Comparison of ENCODE assay signal across 12 cellular contexts in the genomic region with DNA sequence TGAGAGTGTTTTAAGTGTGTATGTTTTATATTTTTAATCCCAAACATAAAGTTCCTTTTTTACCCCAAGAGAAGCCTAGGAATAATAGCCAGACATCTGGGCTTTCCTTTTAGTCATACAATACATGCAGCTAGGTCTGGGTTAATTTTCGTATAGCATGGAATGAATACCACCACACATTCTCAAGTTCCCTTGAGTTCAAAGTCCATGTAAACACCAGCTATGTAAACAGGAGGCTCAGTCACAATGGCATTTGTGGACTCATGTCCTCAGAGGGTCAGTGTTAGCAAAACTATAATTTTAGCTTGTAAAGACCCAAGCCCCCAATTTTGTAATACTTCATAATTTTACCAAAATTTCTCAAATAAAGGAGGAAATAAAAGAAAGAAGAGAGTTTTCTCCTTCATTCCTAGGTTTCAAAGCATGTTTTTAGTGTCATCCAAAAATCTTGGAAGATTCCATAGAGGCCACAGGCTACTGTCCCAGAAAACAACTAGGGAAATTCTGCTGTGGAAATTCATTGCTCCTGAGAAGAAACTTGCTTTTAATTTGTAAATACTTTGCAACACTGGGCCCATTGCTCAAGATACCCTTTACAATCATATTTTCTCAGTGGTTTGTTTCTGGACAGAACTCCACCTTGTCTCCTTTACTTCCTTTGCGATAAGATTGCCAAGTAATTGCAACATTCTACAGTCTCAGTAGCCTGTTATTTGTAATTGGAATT.
DNase-seq lines count a peak whose midpoint lies in the region; ATAC-seq and TF ChIP-seq lines count a peak whose summit lies in the region.
"Had no signal": no experiment of that assay in that cellular context is flagged by ENCODE, and none has a peak within 500 bp of the region (broad histone marks: within the 10 kb centered on the region; RNA-seq: fewer than 3 reads in every experiment).

No MANE protein-coding gene starts in this region.

- peak; percentile 84 for DNase-seq in HCEC 1CT
- DNase-seq in body of pancreas, result peak in 3 of 4 donors; percentile 42 to 67 (median 54)
- peak; percentile 4 for DNase-seq in iPS-NIHi11 (ENCODE audit: low spot score)
- no peak for DNase-seq in transverse colon
- DNase-seq in natural killer cell treated with Interleukin-12 subunit alpha and Interleukin-12 subunit beta and Interleukin-15 and Interleukin-18, amount 100 ng/mL, for 72 hours (ENCODE audit: low spot score), result no peak
- no peak for DNase-seq in cerebellum (ENCODE audit: low spot score)
- DNase-seq in NCI-H446 treated with DMSO at 0.1 percent for 48 hours (lab: John Stamatoyannopoulos, UW), result no peak
- DNase-seq: left cardiac atrium, psoas muscle, upper lobe of right lung had no signal

- H3K27ac ChIP-seq in body of pancreas (peak overlapping the region; percentile 32 to 85 (median 74)), transverse colon (peak overlapping the region; percentile 30 to 60 (median 40))
- H3K27ac ChIP-seq: epithelial cell of prostate, psoas muscle, upper lobe of right lung had no signal

- TF ChIP-seq CTCF in body of pancreas (IDR thresholded peaks at IDR 0.05) (peak in 2 of 7 experiments; percentile 7 to 15), transverse colon (IDR thresholded peaks at IDR 0.05) (no peak)

- H3K36me3 ChIP-seq in body of pancreas (replicated peaks in 1 of 2; ENCODE audit: insufficient read depth in 1 of 2, low read depth in 2 of 2) (no peaks in the 10 kb centered on the region), transverse colon (no peaks in the 10 kb centered on the region)
- H3K36me3 ChIP-seq: HAP-1, upper lobe of right lung had no signal

- H3K27me3 ChIP-seq in body of pancreas, result no peaks in the 10 kb centered on the region
- H3K27me3 ChIP-seq in transverse colon, result no peaks in the 10 kb centered on the region
- H3K27me3 ChIP-seq: upper lobe of right lung had no signal

- no peak overlapping the region for H3K4me3 Mint-ChIP-seq in natural killer cell treated with Interleukin-12 subunit alpha and Interleukin-12 subunit beta and Interleukin-15 and Interleukin-18, amount 100 ng/mL, for 72 hours

- H3K4me1 Mint-ChIP-seq in natural killer cell treated with Interleukin-12 subunit alpha and Interleukin-12 subunit beta and Interleukin-15 and Interleukin-18, amount 100 ng/mL, for 72 hours (ENCODE audit: low read depth in 2 of 2), result no peaks in the 10 kb centered on the region

- no peaks in the 10 kb centered on the region for H3K36me3 Mint-ChIP-seq in natural killer cell treated with Interleukin-12 subunit alpha and Interleukin-12 subunit beta and Interleukin-15 and Interleukin-18, amount 100 ng/mL, for 72 hours

- ATAC-seq in body of pancreas, result peak; percentile 100
- no peak for ATAC-seq in natural killer cell treated with Interleukin-12 subunit alpha and Interleukin-12 subunit beta and Interleukin-15 and Interleukin-18, amount 100 ng/mL, for 72 hours
- ATAC-seq: upper lobe of right lung had no signal

- H3K27me3 Mint-ChIP-seq in natural killer cell treated with Interleukin-12 subunit alpha and Interleukin-12 subunit beta and Interleukin-15 and Interleukin-18, amount 100 ng/mL, for 72 hours, result no peaks in the 10 kb centered on the region

- H3K9me3 ChIP-seq in body of pancreas (no peaks in the 10 kb centered on the region), transverse colon (no peaks in the 10 kb centered on the region)
- H3K9me3 ChIP-seq: HAP-1, psoas muscle, upper lobe of right lung had no signal

- TF ChIP-seq POLR2A in body of pancreas (IDR thresholded peaks at IDR 0.05) (no peak), transverse colon (IDR thresholded peaks at IDR 0.05) (no peak)

- in situ Hi-C loops in transverse colon (cut with MboI; ENCODE audit: low pct_ligation_motif_present in 1 of 4, low pct_unique_long_range_greater_than_20kb in 1 of 4, low sequenced_read_pairs in 3 of 4), result no loop called here

- H3K4me3 ChIP-seq in body of pancreas (no peak overlapping the region), transverse colon (no peak overlapping the region)
- H3K4me3 ChIP-seq: HAP-1, psoas muscle, upper lobe of right lung had no signal

- TF ChIP-seq EP300 in transverse colon (IDR thresholded peaks at IDR 0.05; ENCODE audit: low read depth), result no peak

- H3K9me3 Mint-ChIP-seq in natural killer cell treated with Interleukin-12 subunit alpha and Interleukin-12 subunit beta and Interleukin-15 and Interleukin-18, amount 100 ng/mL, for 72 hours, result peaks cover 10% of the 10 kb centered on the region

- H3K4me1 ChIP-seq in body of pancreas, result peaks cover 14% of the 10 kb centered on the region
- peaks cover 0 to 18% (median 5%) of the 10 kb centered on the region in 4 donors for H3K4me1 ChIP-seq in transverse colon
- H3K4me1 ChIP-seq: HAP-1, psoas muscle, upper lobe of right lung had no signal

- no peak overlapping the region for H3K27ac Mint-ChIP-seq in natural killer cell treated with Interleukin-12 subunit alpha and Interleukin-12 subunit beta and Interleukin-15 and Interleukin-18, amount 100 ng/mL, for 72 hours

- 14 to 16% methylated on average over 2 of the region's 2 CpGs for WGBS in body of pancreas, 2 donors
- 21 to 38% methylated on average over 2 of the region's 2 CpGs for WGBS in transverse colon (ENCODE audit: low coverage in 1 of 2), 2 donors

- intact Hi-C loops in body of pancreas (cut with DNase I), result no loop called here
- intact Hi-C loops in transverse colon (cut with DNase I; ENCODE audit: low total_unique reads), result no loop called here

Comparison
In these comparisons a context has a peak if more than half of its experiments do, and no peak if none do; other contexts are left out.
1. DNase-seq: peak in HCEC 1CT (single experiment), body of pancreas (3 of 4) and iPS-NIHi11 (single experiment); none in transverse colon (single experiment), natural killer cell treated with Interleukin-12 subunit alpha and Interleukin-12 subunit beta and Interleukin-15 and Interleukin-18, amount 100 ng/mL, for 72 hours (single experiment), cerebellum (single experiment) and NCI-H446 treated with DMSO at 0.1 percent for 48 hours (single experiment).